18 cellular contexts compared by ENCODE assay signal in the genomic region with DNA sequence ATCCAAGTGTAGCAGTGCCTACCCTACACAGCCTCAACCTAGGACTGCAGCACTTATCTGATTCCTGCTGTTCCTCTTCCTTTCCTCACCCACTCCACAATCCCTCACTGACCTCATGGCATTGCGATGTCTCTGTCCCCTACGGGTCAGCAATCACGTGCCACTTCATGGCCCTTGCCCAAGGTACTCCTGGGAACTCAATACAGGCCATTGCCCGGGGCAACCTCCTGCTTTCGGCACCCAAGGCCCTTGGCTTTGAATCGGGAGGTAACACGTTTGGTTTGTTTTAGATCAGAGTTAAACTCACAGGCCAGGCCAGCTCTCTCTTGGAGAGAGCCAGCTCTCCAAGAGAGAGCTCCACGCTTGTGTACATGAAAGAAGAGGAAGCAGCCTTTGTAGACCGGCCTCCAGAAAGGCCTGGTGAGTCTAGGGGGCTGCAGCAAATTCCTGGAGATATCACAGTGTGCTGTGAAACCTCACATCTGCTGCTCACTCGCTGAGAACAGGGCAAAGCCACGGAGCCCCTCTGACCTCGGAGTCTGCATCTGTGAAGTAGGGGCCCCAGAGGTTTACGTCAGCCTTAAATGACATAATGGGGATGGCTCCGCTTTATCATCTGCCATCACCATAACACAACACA. TPM values are rescaled to one million over a fixed set of nuclear protein-coding genes. Genes with fewer than 3 reads are reported as not detected.
A peak's percentile ranks its signal among the peaks of the same experiment; 100 is the strongest.
DNase-seq lines count a peak whose midpoint lies in the region; ATAC-seq, FAIRE-seq and TF ChIP-seq lines count a peak whose summit lies in the region.
"Had no signal": no experiment of that assay in that cellular context is flagged by ENCODE, and none has a peak within 500 bp of the region (broad histone marks: within the 10 kb centered on the region; RNA-seq: fewer than 3 reads in every experiment).

No MANE protein-coding gene starts in this region.

- no peak for TF ChIP-seq CTCF in left lung (IDR thresholded peaks at IDR 0.05)
- no peak for TF ChIP-seq CTCF in spleen (IDR thresholded peaks at IDR 0.05 in 8 of 11, conservative IDR thresholded peaks at IDR 0.05 in 3 of 11)
- TF ChIP-seq CTCF in Caco-2 (IDR thresholded peaks at IDR 0.05; ENCODE audit: insufficient read depth in 1 of 2, low read depth in 1 of 2, low read length in 1 of 2, severe bottlenecking in 1 of 2, unreplicated experiment in 1 of 2) = no peak

- H3K27me3 Mint-ChIP-seq in dendritic cell treated with granulocyte-macrophage colony-stimulating factor and Interleukin-4, amounts not matched to agents 40 ng/mL and 50 ng/mL, for 4 days = no peaks in the 10 kb centered on the region
- peaks cover 2% of the 10 kb centered on the region for H3K27me3 Mint-ChIP-seq in Caco-2 (ENCODE audit: insufficient read depth, unreplicated experiment)

- no peaks in the 10 kb centered on the region for H3K27me3 ChIP-seq in left lung
- no peaks in the 10 kb centered on the region for H3K27me3 ChIP-seq in spleen (replicated peaks in 1 of 7)
- H3K27me3 ChIP-seq in Caco-2 (replicated peaks; ENCODE audit: control insufficient read depth, insufficient read depth, low read length) = no peaks in the 10 kb centered on the region

- WGBS in spleen, 5 donors = 69 to 82% (median 78%) methylated on average over 13 to 14 of the region's 14 CpGs

- CTCF ChIA-PET in Caco-2 (lab: Charles Lee) = no interaction called here

- intact Hi-C loops in dendritic cell treated with granulocyte-macrophage colony-stimulating factor and Interleukin-4, amounts not matched to agents 40 ng/mL and 50 ng/mL, for 4 days (cut with micrococcal nuclease) = no loop called here
- intact Hi-C loops in left lung (cut with DNase I) = no loop called here
- intact Hi-C loops in spleen (cut with DNase I; ENCODE audit: low total_unique reads) = no loop called here
- intact Hi-C loops in Caco-2 (cut with micrococcal nuclease; ENCODE audit: unreplicated experiment) = no loop called here

- H3K4me3 ChIP-seq in left lung (no peak overlapping the region), spleen (no peak overlapping the region), Caco-2 (ENCODE audit: low read depth, low read length) (no peak overlapping the region)
- H3K4me3 ChIP-seq: gastroesophageal sphincter, GM23248, prostate gland, SK-N-MC had no signal

- H3K27ac Mint-ChIP-seq in dendritic cell treated with granulocyte-macrophage colony-stimulating factor and Interleukin-4, amounts not matched to agents 40 ng/mL and 50 ng/mL, for 4 days = peak overlapping the region; percentile 0
- no peak overlapping the region for H3K27ac Mint-ChIP-seq in Caco-2 (ENCODE audit: unreplicated experiment)
- H3K27ac Mint-ChIP-seq: activated naive CD8-positive, alpha-beta T cell had no signal

- no peak for TF ChIP-seq POLR2A in GM12891 (IDR thresholded peaks at IDR 0.05; ENCODE audit: low read depth, low read length)
- no peak for TF ChIP-seq POLR2A in spleen (IDR thresholded peaks at IDR 0.05)

- H3K36me3 Mint-ChIP-seq in dendritic cell treated with granulocyte-macrophage colony-stimulating factor and Interleukin-4, amounts not matched to agents 40 ng/mL and 50 ng/mL, for 4 days (ENCODE audit: low read depth) = no peaks in the 10 kb centered on the region
- H3K36me3 Mint-ChIP-seq in Caco-2 (ENCODE audit: insufficient read depth, unreplicated experiment) = no peaks in the 10 kb centered on the region
- H3K36me3 Mint-ChIP-seq: activated naive CD8-positive, alpha-beta T cell had no signal

- FAIRE-seq in GM12891 (lab: Jason Lieb, UNC) = peak; percentile 26

- H3K4me1 ChIP-seq in left lung (peaks cover 12 to 24% of the 10 kb centered on the region in 2 donors), spleen (peaks cover 0 to 18% (median 0%) of the 10 kb centered on the region in 6 donors), Caco-2 (no peaks in the 10 kb centered on the region)
- H3K4me1 ChIP-seq: prostate gland had no signal

- H3K9me3 Mint-ChIP-seq in dendritic cell treated with granulocyte-macrophage colony-stimulating factor and Interleukin-4, amounts not matched to agents 40 ng/mL and 50 ng/mL, for 4 days = no peaks in the 10 kb centered on the region
- no peaks in the 10 kb centered on the region for H3K9me3 Mint-ChIP-seq in Caco-2 (ENCODE audit: unreplicated experiment)
- H3K9me3 Mint-ChIP-seq: activated T-cell treated with anti-CD3 and anti-CD28 coated beads, Interleukin-2, amount 50 U/mL, for 4 hours had no signal

- ATAC-seq in left lung (peak; percentile 46), HG02678 (IDR thresholded peaks at IDR 0.05; ENCODE audit: unreplicated experiment) (no peak), HG02973 (IDR thresholded peaks at IDR 0.05; ENCODE audit: unreplicated experiment) (no peak)
- ATAC-seq: activated T-cell treated with anti-CD3 and anti-CD28 coated beads, Interleukin-2, amount 50 U/mL, for 4 hours; gastroesophageal sphincter had no signal

- POLR2A ChIA-PET in Caco-2 (lab: Charles Lee) = no interaction called here

- no peaks in the 10 kb centered on the region for H3K9me3 ChIP-seq in left lung
- H3K9me3 ChIP-seq in spleen = no peaks in the 10 kb centered on the region
- no peaks in the 10 kb centered on the region for H3K9me3 ChIP-seq in Caco-2
- H3K9me3 ChIP-seq: gastroesophageal sphincter, prostate gland had no signal

- H3K4me1 Mint-ChIP-seq in dendritic cell treated with granulocyte-macrophage colony-stimulating factor and Interleukin-4, amounts not matched to agents 40 ng/mL and 50 ng/mL, for 4 days (ENCODE audit: low read depth) = peaks cover 48% of the 10 kb centered on the region
- H3K4me1 Mint-ChIP-seq in Caco-2 (ENCODE audit: low read depth, unreplicated experiment) = no peaks in the 10 kb centered on the region

- H3K4me3 Mint-ChIP-seq in dendritic cell treated with granulocyte-macrophage colony-stimulating factor and Interleukin-4, amounts not matched to agents 40 ng/mL and 50 ng/mL, for 4 days = no peak overlapping the region
- H3K4me3 Mint-ChIP-seq in Caco-2 (ENCODE audit: unreplicated experiment) = no peak overlapping the region
- H3K4me3 Mint-ChIP-seq: activated naive CD8-positive, alpha-beta T cell; activated T-cell treated with anti-CD3 and anti-CD28 coated beads, Interleukin-2, amount 50 U/mL, for 4 hours had no signal

- no peaks in the 10 kb centered on the region for H3K36me3 ChIP-seq in left lung
- H3K36me3 ChIP-seq in spleen = no peaks in the 10 kb centered on the region
- no peaks in the 10 kb centered on the region for H3K36me3 ChIP-seq in Caco-2 (ENCODE audit: control insufficient read depth, insufficient read depth, low read length)
- H3K36me3 ChIP-seq: gastroesophageal sphincter, prostate gland had no signal

- no TSS peak for BruUV-seq in Caco-2 (replicated peaks; lab: Mats Ljungman, UMichigan)

- H3K27ac ChIP-seq in left lung (peak overlapping the region in 1 of 2 donors; percentile 7), spleen (no peak overlapping the region)
- H3K27ac ChIP-seq: GM23248, prostate gland, SK-N-MC had no signal

- no peak for DNase-seq in GM12891 (ENCODE audit: insufficient read length, low spot score)
- no peak for DNase-seq in left lung
- peak; percentile 42 for DNase-seq in spleen
- DNase-seq in HUDEP-2 (lab: John Stamatoyannopoulos, UW; ENCODE audit: unreplicated experiment in 76 of 76) = no peak
- DNase-seq in Caco-2 = no peak
- DNase-seq: activated CD4-positive, alpha-beta T cell treated with anti-CD3 and anti-CD28 coated beads, Interleukin-2, amount 50 U/mL, for 4 hours; activated T-cell treated with anti-CD3 and anti-CD28 coated beads, Interleukin-2, amount 50 U/mL, for 4 hours; GM23248; IMR-90; NCI-H2029; NCI-H524 had no signal

TF ChIP-seq in GM12891, 5 proteins besides CTCF, POLR2A, EP300 and RAD21:
- no peak for TF ChIP-seq PAX5 (IDR thresholded peaks at IDR 0.05; ENCODE audit: insufficient read depth, low read length, severe bottlenecking)
- TF ChIP-seq TAF1 (IDR thresholded peaks at IDR 0.05; ENCODE audit: low read depth, low read length) = no peak
- no peak for TF ChIP-seq SPI1 (IDR thresholded peaks at IDR 0.05; ENCODE audit: low read depth, low read length)
- no peak for TF ChIP-seq POU2F2 (IDR thresholded peaks at IDR 0.05; ENCODE audit: low read depth, low read length)
- TF ChIP-seq POLR2AphosphoS5 (IDR thresholded peaks at IDR 0.05; ENCODE audit: low read depth, low read length) = no peak

RNA-seq across cellular contexts. Expression of gene CLMN, which starts 12.2 kb away (rescaled TPM):
- 15.1 TPM for polyA plus RNA-seq in GM12891 (2012; ENCODE audit: low read depth, missing spikeins)
- total RNA-seq in left lung (10 to 100 TPM; 20.1 to 30.0 TPM), spleen (10 to 100 TPM; 13.3 to 21.4 (median 16.2) TPM), Caco-2 (2022) (5.2 and 6.7 TPM in 2 replicates)
- 1 to 10 TPM; 2.7 to 5.0 (median 4.7) TPM for polyA plus RNA-seq in spleen
